In the genomic region with DNA sequence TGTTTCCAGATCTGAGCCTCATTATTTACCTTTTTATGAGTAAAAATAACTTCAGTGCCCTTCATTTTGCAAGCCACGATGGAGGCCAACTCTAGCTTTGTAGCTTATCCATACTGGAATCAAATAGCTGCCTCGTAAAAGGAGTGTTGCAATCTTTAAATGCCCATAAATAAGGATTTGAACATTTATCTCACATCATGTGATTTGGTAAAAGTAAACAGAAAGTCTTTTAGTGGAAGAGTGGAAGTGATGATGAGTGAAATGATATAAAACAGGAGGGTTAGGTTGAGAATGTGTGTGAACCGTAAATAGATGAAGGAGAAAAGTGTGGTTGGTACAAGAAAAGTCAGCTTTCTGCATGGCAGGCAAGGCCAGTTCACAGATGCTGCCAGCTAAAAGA, we compare ENCODE assay signal across 17 cellular contexts.
DNase-seq lines count a peak whose midpoint lies in the region; ATAC-seq and TF ChIP-seq lines count a peak whose summit lies in the region.
"Had no signal": no experiment of that assay in that cellular context is flagged by ENCODE, and none has a peak within 500 bp of the region (broad histone marks: within the 10 kb centered on the region; RNA-seq: fewer than 3 reads in every experiment).

No MANE protein-coding gene starts in this region.

- no peaks in the 10 kb centered on the region for H3K79me2 ChIP-seq in PC-3 (ENCODE audit: low read length)

- DNase-seq in A172 (ENCODE audit: low spot score) (peak; percentile 3), H4 (ENCODE audit: low spot score) (peak; percentile 65), PC-3 (peak; percentile 92), mesothelial cell of epicardium (ENCODE audit: low spot score in 2 of 2, unreplicated experiment in 2 of 2) (no peak), MV-4-11 (lab: John Stamatoyannopoulos, UW) (no peak)
- DNase-seq in activated naive CD4-positive, alpha-beta T cell treated with anti-CD3 and anti-CD28 coated beads, Interleukin-2, amount 50 U/mL, for 72 hours (ENCODE audit: low spot score in 2 of 2), result no peak
- DNase-seq in activated naive CD8-positive, alpha-beta T cell treated with anti-CD3 and anti-CD28 coated beads, Interleukin-2, amount 50 U/mL, for 24 hours, result no peak
- DNase-seq: ACHN, HCEC 1CT, NCI-H1092 treated with DMSO at 0.1 percent for 48 hours, NCI-H187, NCI-H446 treated with DMSO at 0.1 percent for 48 hours, NCI-H748 treated with DMSO at 0.1 percent for 48 hours had no signal

- CTCF ChIA-PET in PC-3 (lab: Charles Lee), result no interaction called here

- no peak overlapping the region for H3K4me3 ChIP-seq in PC-3 (ENCODE audit: low read length)
- H3K4me3 ChIP-seq: K562, PC-9 had no signal

- no peaks in the 10 kb centered on the region for H3K9me2 ChIP-seq in PC-3 (replicated peaks; ENCODE audit: low read length)

- no peaks in the 10 kb centered on the region for H3K9me3 Mint-ChIP-seq in mesothelial cell of epicardium
- peaks cover 0 to 3% of the 10 kb centered on the region in 2 donors for H3K9me3 Mint-ChIP-seq in activated naive CD4-positive, alpha-beta T cell treated with anti-CD3 and anti-CD28 coated beads, Interleukin-2, amount 50 U/mL, for 72 hours
- H3K9me3 Mint-ChIP-seq in activated naive CD8-positive, alpha-beta T cell treated with anti-CD3 and anti-CD28 coated beads, Interleukin-2, amount 50 U/mL, for 24 hours, result peaks cover 4% of the 10 kb centered on the region

- BruUV-seq in PC-3 (replicated peaks; lab: Mats Ljungman, UMichigan), result no TSS peak

- no peaks in the 10 kb centered on the region for H3K27me3 ChIP-seq in PC-3 (ENCODE audit: low read length)

- peaks cover 10% of the 10 kb centered on the region for H3K4me1 Mint-ChIP-seq in mesothelial cell of epicardium
- no peaks in the 10 kb centered on the region for H3K4me1 Mint-ChIP-seq in activated naive CD8-positive, alpha-beta T cell treated with anti-CD3 and anti-CD28 coated beads, Interleukin-2, amount 50 U/mL, for 24 hours
- H3K4me1 Mint-ChIP-seq: B cell had no signal

- H3K27ac Mint-ChIP-seq in mesothelial cell of epicardium, result peak overlapping the region; percentile 57
- no peak overlapping the region for H3K27ac Mint-ChIP-seq in activated naive CD4-positive, alpha-beta T cell treated with anti-CD3 and anti-CD28 coated beads, Interleukin-2, amount 50 U/mL, for 72 hours
- no peak overlapping the region for H3K27ac Mint-ChIP-seq in activated naive CD8-positive, alpha-beta T cell treated with anti-CD3 and anti-CD28 coated beads, Interleukin-2, amount 50 U/mL, for 24 hours
- H3K27ac Mint-ChIP-seq: B cell had no signal

- peaks cover 17% of the 10 kb centered on the region for H3K4me1 ChIP-seq in PC-3 (ENCODE audit: insufficient read depth, low read length)

- TF ChIP-seq CTCF in PC-3 (conservative IDR thresholded peaks at IDR 0.05; ENCODE audit: low read depth, low read length) (no peak), mesothelial cell of epicardium (IDR thresholded peaks at IDR 0.05; ENCODE audit: unreplicated experiment) (no peak)

- peak overlapping the region; percentile 57 for H3K27ac ChIP-seq in PC-3 (ENCODE audit: low read length)
- H3K27ac ChIP-seq: PC-9 had no signal

- H3K4me3 Mint-ChIP-seq in mesothelial cell of epicardium, result no peak overlapping the region
- no peak overlapping the region for H3K4me3 Mint-ChIP-seq in activated naive CD8-positive, alpha-beta T cell treated with anti-CD3 and anti-CD28 coated beads, Interleukin-2, amount 50 U/mL, for 24 hours
- H3K4me3 Mint-ChIP-seq: B cell had no signal

- no peaks in the 10 kb centered on the region for H3K36me3 ChIP-seq in PC-3 (ENCODE audit: low read depth, low read length)

- intact Hi-C loops in PC-3 (cut with micrococcal nuclease), result loop anchor here (1.0 kb wide), 2 partner anchors 38 to 91 kb away; no protein-coding TSS in a partner anchor

- no peaks in the 10 kb centered on the region for H3K9me3 ChIP-seq in PC-3 (ENCODE audit: low read length)

- no peaks in the 10 kb centered on the region for H3K36me3 Mint-ChIP-seq in mesothelial cell of epicardium
- H3K36me3 Mint-ChIP-seq in activated naive CD4-positive, alpha-beta T cell treated with anti-CD3 and anti-CD28 coated beads, Interleukin-2, amount 50 U/mL, for 72 hours, result no peaks in the 10 kb centered on the region
- no peaks in the 10 kb centered on the region for H3K36me3 Mint-ChIP-seq in activated naive CD8-positive, alpha-beta T cell treated with anti-CD3 and anti-CD28 coated beads, Interleukin-2, amount 50 U/mL, for 24 hours (ENCODE audit: low read depth)

- H3K4me2 ChIP-seq in PC-3 (ENCODE audit: low read length), result no peak overlapping the region; the same call in 1 of the 2 replicates
- H3K4me2 ChIP-seq: PC-9 had no signal

- no peak overlapping the region for H3K9ac ChIP-seq in PC-3 (ENCODE audit: low read length)

- ATAC-seq in PC-3 (peak; percentile 76), GM21381 (IDR thresholded peaks at IDR 0.05; ENCODE audit: unreplicated experiment) (no peak)
- no peak for ATAC-seq in activated naive CD4-positive, alpha-beta T cell treated with anti-CD3 and anti-CD28 coated beads, Interleukin-2, amount 50 U/mL, for 72 hours
- ATAC-seq in activated naive CD8-positive, alpha-beta T cell treated with anti-CD3 and anti-CD28 coated beads, Interleukin-2, amount 50 U/mL, for 24 hours, result no peak
- ATAC-seq: K562 had no signal

- H3F3A ChIP-seq in PC-3 (ENCODE audit: low read length, unreplicated experiment), result no peaks in the 10 kb centered on the region

- no peaks in the 10 kb centered on the region for H3K27me3 Mint-ChIP-seq in mesothelial cell of epicardium (ENCODE audit: low read depth)
- no peaks in the 10 kb centered on the region for H3K27me3 Mint-ChIP-seq in activated naive CD8-positive, alpha-beta T cell treated with anti-CD3 and anti-CD28 coated beads, Interleukin-2, amount 50 U/mL, for 24 hours
- H3K27me3 Mint-ChIP-seq: B cell had no signal

- H4K20me1 ChIP-seq in PC-3 (ENCODE audit: low read length), result no peaks in the 10 kb centered on the region

- POLR2A ChIA-PET in PC-3 (lab: Charles Lee; ENCODE audit: unreplicated experiment), result no interaction called here

- H2AFZ ChIP-seq in PC-3 (ENCODE audit: low read length), result no peak overlapping the region
- H2AFZ ChIP-seq: PC-9 had no signal

Comparison
In these comparisons a context has a peak if more than half of its experiments do, and no peak if none do; other contexts are left out.
1. DNase-seq: peak in A172 (single experiment), H4 (single experiment) and PC-3 (single experiment); none in mesothelial cell of epicardium (0 of 2), activated naive CD4-positive, alpha-beta T cell treated with anti-CD3 and anti-CD28 coated beads, Interleukin-2, amount 50 U/mL, for 72 hours (0 of 2), activated naive CD8-positive, alpha-beta T cell treated with anti-CD3 and anti-CD28 coated beads, Interleukin-2, amount 50 U/mL, for 24 hours (single experiment) and MV-4-11 (single experiment).